ENCODE assay signal across 8 cellular contexts in the genomic region with DNA sequence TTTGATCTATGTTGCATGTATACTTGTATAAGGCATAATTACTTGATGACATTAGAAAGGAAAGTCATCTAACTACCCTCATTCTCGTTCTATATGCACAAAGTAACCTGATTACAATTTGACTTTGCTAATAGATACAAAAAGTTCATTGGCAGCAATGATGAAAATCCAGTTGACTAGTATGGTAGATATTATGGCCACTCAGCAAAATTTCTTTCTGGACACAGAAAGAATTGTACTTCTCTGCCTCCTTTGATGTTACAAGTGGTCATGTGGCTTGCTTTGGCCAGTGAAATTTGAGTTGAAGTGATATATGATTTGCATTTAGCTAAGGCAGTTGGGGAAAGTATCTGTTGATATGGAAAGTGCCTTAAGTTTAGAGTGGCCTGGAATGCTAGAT.
"Had no signal": no experiment of that assay in that cellular context is flagged by ENCODE, and none has a peak within 500 bp of the region (broad histone marks: within the 10 kb centered on the region; RNA-seq: fewer than 3 reads in every experiment).

No MANE protein-coding gene starts in this region.

- FAIRE-seq: G401.6, GM12878, GM12891, GM12892, GM18507, GM19239 had no signal

- H3K4me3 ChIP-seq: GM12878 had no signal

- DNase-seq: GDM1, GF-D8 had no signal

- ATAC-seq: GM12878 had no signal
